ENCODE assay signal across 16 cellular contexts in the genomic region with DNA sequence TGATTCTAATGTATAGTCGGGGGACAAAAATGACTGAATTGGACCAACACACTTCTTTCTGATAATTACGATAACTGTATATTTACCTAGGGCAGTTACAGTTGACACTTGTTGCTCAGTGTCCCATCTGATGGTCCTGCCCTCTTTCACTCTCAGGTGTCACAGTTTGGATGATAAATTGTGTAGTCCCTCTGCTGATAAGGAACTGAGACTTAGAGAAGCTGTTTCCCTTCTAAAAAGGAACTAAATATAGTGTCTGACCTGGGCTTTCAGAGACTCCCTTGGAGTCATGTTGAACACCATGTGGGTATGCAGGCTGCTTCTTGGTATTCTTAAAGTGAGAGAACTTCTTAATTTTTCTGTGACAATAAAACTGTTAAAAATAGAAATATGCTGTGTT. TPM values are rescaled to one million over a fixed set of nuclear protein-coding genes. Genes with fewer than 3 reads are reported as not detected.
DNase-seq lines count a peak whose midpoint lies in the region; ATAC-seq and TF ChIP-seq lines count a peak whose summit lies in the region.
"Had no signal": no experiment of that assay in that cellular context is flagged by ENCODE, and none has a peak within 500 bp of the region (broad histone marks: within the 10 kb centered on the region; RNA-seq: fewer than 3 reads in every experiment).

No MANE protein-coding gene starts in this region.

- CTCF ChIA-PET in mammary epithelial cell (lab: Charles Lee; ENCODE audit: low non-redundant PET) = no interaction called here

- TF ChIP-seq CTCF in mammary epithelial cell (conservative IDR thresholded peaks at IDR 0.05 in 1 of 2, IDR thresholded peaks at IDR 0.05 in 1 of 2; ENCODE audit: extremely low read depth in 1 of 2, insufficient read depth in 1 of 2, low read depth in 1 of 2, low read length in 2 of 2) = no peak

- no peak overlapping the region for H3K9ac ChIP-seq in mammary epithelial cell (ENCODE audit: insufficient read depth, low read length)

- 81% methylated on average over 2 of the region's 2 CpGs for WGBS in mammary epithelial cell (ENCODE audit: low coverage, missing lambda C conversion rate)

- ATAC-seq in GM18867 (IDR thresholded peaks at IDR 0.05; ENCODE audit: unreplicated experiment) (peak; percentile 97), GM21526 (IDR thresholded peaks at IDR 0.05; ENCODE audit: low FRiP score, unreplicated experiment) (peak; percentile 98), HG03066 (IDR thresholded peaks at IDR 0.05; ENCODE audit: low read depth, unreplicated experiment) (peak; percentile 96)
- ATAC-seq: naive thymus-derived CD4-positive, alpha-beta T cell had no signal

- H3K27me3 ChIP-seq in mammary epithelial cell (ENCODE audit: insufficient read depth, low read length) = no peaks in the 10 kb centered on the region
- H3K27me3 ChIP-seq: brain microvascular endothelial cell, Peyer's patch had no signal

- no peaks in the 10 kb centered on the region for H3K9me3 ChIP-seq in mammary epithelial cell (replicated peaks; ENCODE audit: insufficient read depth, low read length)
- H3K9me3 ChIP-seq: Peyer's patch had no signal

- intact Hi-C loops in mammary epithelial cell (cut with micrococcal nuclease) = no loop called here

- no peak overlapping the region for H3K27ac ChIP-seq in mammary epithelial cell (ENCODE audit: insufficient read depth, low read depth, low read length)
- H3K27ac ChIP-seq: brain microvascular endothelial cell, C4-2B, epithelial cell of prostate, Peyer's patch had no signal

- no peak overlapping the region for H3K4me3 ChIP-seq in mammary epithelial cell (replicated peaks in 1 of 3; ENCODE audit: insufficient read depth in 1 of 3, low read depth in 2 of 3, low read length in 3 of 3)
- H3K4me3 ChIP-seq: Peyer's patch, smooth muscle cell had no signal

- BruUV-seq in mammary epithelial cell (replicated peaks; lab: Mats Ljungman, UMichigan) = no TSS peak

- no peak overlapping the region for H2AFZ ChIP-seq in mammary epithelial cell (ENCODE audit: low read depth, low read length)

- peak; percentile 9 for DNase-seq in NOMO-1 treated with dmso at 0.1 percent for 144 hours (lab: John Stamatoyannopoulos, UW; ENCODE audit: unreplicated experiment)
- DNase-seq in T-helper 1 cell = no peak
- DNase-seq in AG20443 (ENCODE audit: low spot score) = no peak
- DNase-seq in mammary epithelial cell = no peak
- DNase-seq in KG1 (lab: John Stamatoyannopoulos, UW) = no peak
- DNase-seq: activated T-cell treated with anti-CD3 and anti-CD28 coated beads, Interleukin-2, amount 50 U/mL, for 1 hour; brain microvascular endothelial cell; naive thymus-derived CD4-positive, alpha-beta T cell; NCI-H1694; Peyer's patch had no signal

- no peaks in the 10 kb centered on the region for H3K79me2 ChIP-seq in mammary epithelial cell (ENCODE audit: insufficient read depth, low read length)

- H4K20me1 ChIP-seq in mammary epithelial cell (ENCODE audit: insufficient read depth, low read length) = no peaks in the 10 kb centered on the region

- H3K4me2 ChIP-seq in mammary epithelial cell (ENCODE audit: insufficient read depth, low read depth, low read length) = no peak overlapping the region
- H3K4me2 ChIP-seq: smooth muscle cell had no signal

- dilution Hi-C loops in mammary epithelial cell (cut with HindIII; ENCODE audit: low sequenced_read_pairs) = no loop called here

- no peaks in the 10 kb centered on the region for H3K36me3 ChIP-seq in mammary epithelial cell (ENCODE audit: insufficient read depth, low read length)
- H3K36me3 ChIP-seq: brain microvascular endothelial cell, Peyer's patch had no signal

- in situ Hi-C loops in mammary epithelial cell (cut with MboI; ENCODE audit: low sequenced_read_pairs in 2 of 2) = no loop called here

- no peaks in the 10 kb centered on the region for H3K4me1 ChIP-seq in mammary epithelial cell (ENCODE audit: insufficient read depth, low read length)
- H3K4me1 ChIP-seq: Peyer's patch had no signal

RNA-seq across cellular contexts. Expression of a gene that starts 23.7 kb away (rescaled TPM):
- total RNA-seq in mammary epithelial cell = 10 to 100 TPM; 30.1 to 40.2 TPM
- 28.7 TPM for polyA plus RNA-seq in mammary epithelial cell
- 7.0 TPM for polyA minus RNA-seq in mammary epithelial cell
